In the genomic region with DNA sequence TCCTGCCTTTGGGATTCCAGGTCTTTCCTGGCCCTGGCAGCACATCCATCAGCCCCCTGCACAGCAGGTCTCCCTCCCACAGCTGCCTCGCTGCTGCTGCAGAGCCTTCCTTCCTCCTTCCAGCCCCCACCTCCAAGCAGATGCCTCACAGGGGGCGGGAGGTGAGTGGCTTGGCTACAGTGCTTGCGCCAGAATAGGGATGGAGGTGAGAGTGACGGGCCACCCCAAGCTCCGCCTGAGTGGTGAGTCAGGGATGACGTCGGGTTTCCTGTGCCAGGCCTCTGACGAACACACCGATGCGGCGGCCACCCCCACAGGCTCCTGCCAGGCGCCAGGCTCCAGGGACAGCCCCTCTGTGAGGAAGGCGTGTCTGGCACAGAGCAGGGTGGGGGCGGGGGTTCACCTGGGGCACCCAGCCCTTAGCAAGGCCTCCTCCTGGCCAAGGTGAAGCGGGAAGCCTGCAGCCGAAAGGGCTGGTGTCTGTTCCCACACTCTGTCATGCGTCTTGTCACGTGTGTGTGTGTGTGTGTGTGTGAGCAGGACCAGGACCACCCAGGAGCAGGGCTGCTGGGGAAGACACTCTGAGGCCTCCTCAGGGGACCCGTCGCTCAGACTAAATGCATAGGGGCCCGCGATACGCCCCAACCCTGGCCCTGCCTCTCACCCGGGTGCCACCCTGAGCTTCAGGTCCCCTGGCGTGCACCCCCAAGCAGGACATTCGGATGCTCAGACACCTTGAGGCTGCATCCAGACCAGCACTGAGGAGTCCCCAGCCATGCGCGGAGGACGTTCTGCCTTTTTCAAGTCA, we compare ENCODE assay signal across 8 cellular contexts. TPM values are rescaled to one million over a fixed set of nuclear protein-coding genes. Genes with fewer than 3 reads are reported as not detected.
DNase-seq lines count a peak whose midpoint lies in the region; ATAC-seq and TF ChIP-seq lines count a peak whose summit lies in the region.

No MANE protein-coding gene starts in this region.

- H3K18ac ChIP-seq in mesenchymal stem cell (ENCODE audit: low read depth in 1 of 2, low read length in 2 of 2) = peak overlapping the region in 1 of 2 experiments; percentile 89

- H2BK12ac ChIP-seq in mesenchymal stem cell (ENCODE audit: low read length in 2 of 2) = peak overlapping the region in 1 of 2 experiments; percentile 16

- intact Hi-C loops in colonic mucosa (cut with DNase I) = loop anchor here (5.0 kb wide), 1 partner anchor 114 kb away; no protein-coding TSS in a partner anchor

- H3K9me3 ChIP-seq in colonic mucosa (no peaks in the 10 kb centered on the region), mesenchymal stem cell (ENCODE audit: control insufficient read depth, low read length) (no peaks in the 10 kb centered on the region)

- 36% methylated on average over 27 of the region's 29 CpGs for WGBS in mesenchymal stem cell

- no peak overlapping the region for H2AK5ac ChIP-seq in mesenchymal stem cell (ENCODE audit: low read length, severe bottlenecking)

- ATAC-seq in GM18502 (IDR thresholded peaks at IDR 0.05; ENCODE audit: poor library complexity, unreplicated experiment) = peak; percentile 49
- peak; percentile 37 for ATAC-seq in HG02973 (IDR thresholded peaks at IDR 0.05; ENCODE audit: unreplicated experiment)

- no peaks in the 10 kb centered on the region for H3K36me3 ChIP-seq in colonic mucosa
- peaks cover 0 to 2% of the 10 kb centered on the region in 2 experiments for H3K36me3 ChIP-seq in mesenchymal stem cell (ENCODE audit: control insufficient read depth in 1 of 2, insufficient read depth in 2 of 2, low read depth in 1 of 2, low read length in 2 of 2)

- no peak overlapping the region for H3K27ac ChIP-seq in colonic mucosa
- no peak overlapping the region for H3K27ac ChIP-seq in mesenchymal stem cell (ENCODE audit: low read length, poor library complexity, severe bottlenecking)

- peak overlapping the region; percentile 70 for H3K4me2 ChIP-seq in mesenchymal stem cell (ENCODE audit: low read length, poor library complexity, severe bottlenecking)

- H3K79me1 ChIP-seq in mesenchymal stem cell (replicated peaks; ENCODE audit: low read length, poor library complexity, severe bottlenecking) = no peaks in the 10 kb centered on the region

- no peak overlapping the region for H2BK5ac ChIP-seq in mesenchymal stem cell (ENCODE audit: low read depth, low read length, poor library complexity, severe bottlenecking)

- no peaks in the 10 kb centered on the region for H3K27me3 ChIP-seq in colonic mucosa
- peaks cover 17 to 24% of the 10 kb centered on the region in 2 experiments for H3K27me3 ChIP-seq in mesenchymal stem cell (ENCODE audit: control insufficient read depth in 1 of 2, insufficient read depth in 1 of 2, low read length in 2 of 2)

- H3K9ac ChIP-seq in colonic mucosa (ENCODE audit: low read depth in 2 of 2, low read length in 2 of 2) (peak overlapping the region in 1 of 2 donors; percentile 48), mesenchymal stem cell (ENCODE audit: low read length) (peak overlapping the region; percentile 26)

- DNase-seq in NCI-H2227 (lab: John Stamatoyannopoulos, UW; ENCODE audit: unreplicated experiment) (peak; percentile 87), colonic mucosa (peak; percentile 73), mesenchymal stem cell (peak; percentile 92), NCI-H1930 (lab: John Stamatoyannopoulos, UW) (no peak)
- peak; percentile 99 for DNase-seq in activated CD4-positive, alpha-beta T cell treated with anti-CD3 and anti-CD28 coated beads for 48 hours
- DNase-seq in stimulated activated CD8-positive, alpha-beta memory T cell treated with anti-CD3 and anti-CD28 coated beads, Interleukin-4, amount 100 ng/mL, for 4 hours (ENCODE audit: low read depth in 2 of 2, low spot score in 1 of 2) = peak; percentile 93 to 98

- H3K4me1 ChIP-seq in colonic mucosa (no peaks in the 10 kb centered on the region), mesenchymal stem cell (ENCODE audit: control insufficient read depth, insufficient read depth, low read depth, low read length) (peaks cover 29% of the 10 kb centered on the region)

- no peak overlapping the region for H3K4me3 ChIP-seq in colonic mucosa
- H3K4me3 ChIP-seq in mesenchymal stem cell (ENCODE audit: insufficient read depth in 1 of 2, low read depth in 1 of 2, low read length in 2 of 2) = peak overlapping the region in 1 of 2 experiments; percentile 34

- H3K14ac ChIP-seq in mesenchymal stem cell (ENCODE audit: low read length in 2 of 2) = peak overlapping the region in 1 of 2 experiments; percentile 66

- no peak for TF ChIP-seq CTCF in colonic mucosa (IDR thresholded peaks at IDR 0.05)

- peak overlapping the region; percentile 65 for H2AFZ ChIP-seq in mesenchymal stem cell (ENCODE audit: low read depth, low read length)

- H4K91ac ChIP-seq in mesenchymal stem cell (ENCODE audit: low read length) = no peak overlapping the region

- H2BK120ac ChIP-seq in mesenchymal stem cell (ENCODE audit: low read depth, low read length) = no peak overlapping the region

- H3K4ac ChIP-seq in mesenchymal stem cell (ENCODE audit: low read depth in 1 of 2, low read length in 2 of 2) = no peak overlapping the region

- no peak overlapping the region for H2BK15ac ChIP-seq in mesenchymal stem cell (ENCODE audit: low read depth, poor library complexity, severe bottlenecking)

- H4K8ac ChIP-seq in mesenchymal stem cell (ENCODE audit: low read length) = peak overlapping the region; percentile 73

- H3K23ac ChIP-seq in mesenchymal stem cell (ENCODE audit: low read length in 2 of 2) = peak overlapping the region in 1 of 2 experiments; percentile 36

RNA-seq across cellular contexts. Expression of a gene that starts 3.4 kb away (rescaled TPM):
- total RNA-seq in colonic mucosa = 1 to 10 TPM; 1.6 to 5.1 TPM
- polyA plus RNA-seq in mesenchymal stem cell (2013, experiment 1 of 2) = 0.08 TPM
- 0.11 TPM for polyA plus RNA-seq in mesenchymal stem cell (2013, experiment 2 of 2)

RNA-seq across cellular contexts. Expression of a gene that starts 10.3 kb away (rescaled TPM):
- total RNA-seq in colonic mucosa = under 1 TPM in 1 of 2 donors, not detected in 1; 0.82 TPM
- not detected for polyA plus RNA-seq in mesenchymal stem cell (2013, experiment 1 of 2)
- not detected for polyA plus RNA-seq in mesenchymal stem cell (2013, experiment 2 of 2)

RNA-seq across cellular contexts. Expression of a gene that starts 32.2 kb away (rescaled TPM):
- under 1 TPM; 0.54 to 0.90 TPM for total RNA-seq in colonic mucosa
- polyA plus RNA-seq in mesenchymal stem cell (2013, experiment 1 of 2) = not detected
- 0.01 TPM for polyA plus RNA-seq in mesenchymal stem cell (2013, experiment 2 of 2)

Comparison
In these comparisons a context has a peak if more than half of its experiments do, and no peak if none do; other contexts are left out.
1. DNase-seq: peak in NCI-H2227 (single experiment), activated CD4-positive, alpha-beta T cell treated with anti-CD3 and anti-CD28 coated beads for 48 hours (single experiment), colonic mucosa (single experiment), mesenchymal stem cell (single experiment) and stimulated activated CD8-positive, alpha-beta memory T cell treated with anti-CD3 and anti-CD28 coated beads, Interleukin-4, amount 100 ng/mL, for 4 hours (2 of 2); none in NCI-H1930 (0 of 2).